Comparison of ENCODE assay signal across 37 cellular contexts in genomic region chr20:21661488-21662055, GRCh38. TPM values are rescaled to one million over a fixed set of nuclear protein-coding genes. Genes with fewer than 3 reads are reported as not detected.
"Had no signal": no experiment of that assay in that cellular context is flagged by ENCODE, and none has a peak within 500 bp of the region (broad histone marks: within the 10 kb centered on the region; RNA-seq: fewer than 3 reads in every experiment).

No MANE protein-coding gene starts in this region.

- H3K27ac ChIP-seq: brain microvascular endothelial cell, gastroesophageal sphincter, VCaP had no signal

- ATAC-seq: activated CD8-positive, alpha-beta T cell treated with anti-CD3 and anti-CD28 coated beads for 36 hours; activated T-cell treated with anti-CD3 and anti-CD28 coated beads, Interleukin-2, amount 50 U/mL, for 4 hours; activated T-helper 17 cell treated with anti-CD3 and anti-CD28 coated beads, Interleukin-2, amount 50 U/mL, for 72 hours; effector memory CD8-positive, alpha-beta T cell; gastroesophageal sphincter; T-helper 17 cell; WTC11 had no signal

- H3K36me3 ChIP-seq: brain microvascular endothelial cell, esophagus squamous epithelium, gastroesophageal sphincter had no signal

- DNase-seq: activated CD4-positive, alpha-beta T cell treated with anti-CD3 and anti-CD28 coated beads for 1 hour; activated CD4-positive, alpha-beta T cell treated with anti-CD3 and anti-CD28 coated beads for 48 hours; activated CD4-positive, alpha-beta T cell treated with anti-CD3 and anti-CD28 coated beads, Interleukin-2, amount 50 U/mL, for 1 hour; activated CD4-positive, alpha-beta T cell treated with anti-CD3 and anti-CD28 coated beads, Interleukin-2, amount 50 U/mL, for 48 hours; activated CD8-positive, alpha-beta memory T cell treated with anti-CD3 and anti-CD28 coated beads for 24 hours; activated CD8-positive, alpha-beta T cell treated with anti-CD3 and anti-CD28 coated beads for 36 hours; activated effector memory CD4-positive, alpha-beta T cell treated with Interleukin-2 at 50 U/mL for 16 hours; activated gamma-delta T cell treated with Interleukin-2 at 50 U/mL for 16 hours; activated naive CD4-positive, alpha-beta T cell treated with anti-CD3 and anti-CD28 coated beads, Interleukin-2, amount 50 U/mL, for 16 hours; activated naive CD4-positive, alpha-beta T cell treated with Interleukin-2 at 50 U/mL for 16 hours; activated T-cell treated with anti-CD3 and anti-CD28 coated beads, Interleukin-2, amount 50 U/mL, for 4 hours; amniotic stem cell; anterior cingulate cortex; brain microvascular endothelial cell; caudate nucleus; cortex of kidney; dermis blood vessel endothelial cell; effector CD4-positive, alpha-beta T cell; effector memory CD8-positive, alpha-beta T cell; erythroblast; esophagus squamous epithelium; foreskin melanocyte; T-helper 1 cell; T-helper 17 cell; T1000 had no signal

- H3K4me1 ChIP-seq: gastroesophageal sphincter had no signal

- H3K27me3 ChIP-seq: brain microvascular endothelial cell, esophagus squamous epithelium had no signal

- H3K36me3 Mint-ChIP-seq: activated naive CD8-positive, alpha-beta T cell; WTC11 had no signal

- H3K9me3 Mint-ChIP-seq: activated CD8-positive, alpha-beta T cell treated with anti-CD3 and anti-CD28 coated beads for 36 hours; activated T-cell treated with anti-CD3 and anti-CD28 coated beads, Interleukin-2, amount 50 U/mL, for 4 hours; activated T-helper 17 cell treated with anti-CD3 and anti-CD28 coated beads, Interleukin-2, amount 50 U/mL, for 72 hours; T-helper 2 cell treated with Interferon-gamma antibody and Interleukin-4, amounts not matched to agents 5 μg/mL and 100 μg/mL, for 36 hours; WTC11 had no signal

- H3K4me1 Mint-ChIP-seq: activated T-helper 17 cell treated with anti-CD3 and anti-CD28 coated beads, Interleukin-2, amount 50 U/mL, for 72 hours; T-helper 17 cell had no signal

- H3K4me3 Mint-ChIP-seq: activated CD8-positive, alpha-beta T cell treated with anti-CD3 and anti-CD28 coated beads for 36 hours; activated naive CD8-positive, alpha-beta T cell; activated T-cell treated with anti-CD3 and anti-CD28 coated beads, Interleukin-2, amount 50 U/mL, for 4 hours; activated T-helper 17 cell treated with anti-CD3 and anti-CD28 coated beads, Interleukin-2, amount 50 U/mL, for 72 hours; effector memory CD8-positive, alpha-beta T cell; T-helper 17 cell; T-helper 2 cell treated with Interferon-gamma antibody and Interleukin-4, amounts not matched to agents 5 μg/mL and 100 μg/mL, for 36 hours; WTC11 had no signal

- H3K27ac Mint-ChIP-seq: activated CD8-positive, alpha-beta T cell treated with anti-CD3 and anti-CD28 coated beads for 36 hours; activated naive CD8-positive, alpha-beta T cell; activated T-helper 17 cell treated with anti-CD3 and anti-CD28 coated beads, Interleukin-2, amount 50 U/mL, for 72 hours; effector memory CD8-positive, alpha-beta T cell; T-helper 17 cell; T-helper 2 cell treated with Interferon-gamma antibody and Interleukin-4, amounts not matched to agents 5 μg/mL and 100 μg/mL, for 36 hours; WTC11 had no signal

- H3K4me3 ChIP-seq: esophagus squamous epithelium, gastroesophageal sphincter had no signal

- H3K9me3 ChIP-seq: esophagus squamous epithelium, gastroesophageal sphincter had no signal

RNA-seq across cellular contexts. Expression of gene PAX1, which starts 43.9 kb away (rescaled TPM):
- total RNA-seq: activated CD8-positive, alpha-beta T cell treated with anti-CD3 and anti-CD28 coated beads for 36 hours; activated T-cell treated with anti-CD3 and anti-CD28 coated beads, Interleukin-2, amount 50 U/mL, for 4 hours; activated T-helper 17 cell treated with anti-CD3 and anti-CD28 coated beads, Interleukin-2, amount 50 U/mL, for 72 hours; astrocyte; bronchial epithelial cell; chondrocyte; dermis blood vessel endothelial cell; fibroblast of lung; fibroblast of villous mesenchyme; gastroesophageal sphincter; glomerular endothelial cell; T-helper 17 cell; WTC11 had no signal
- polyA plus RNA-seq: fibroblast of lung had no signal
